18 cellular contexts compared by ENCODE assay signal in the genomic region with DNA sequence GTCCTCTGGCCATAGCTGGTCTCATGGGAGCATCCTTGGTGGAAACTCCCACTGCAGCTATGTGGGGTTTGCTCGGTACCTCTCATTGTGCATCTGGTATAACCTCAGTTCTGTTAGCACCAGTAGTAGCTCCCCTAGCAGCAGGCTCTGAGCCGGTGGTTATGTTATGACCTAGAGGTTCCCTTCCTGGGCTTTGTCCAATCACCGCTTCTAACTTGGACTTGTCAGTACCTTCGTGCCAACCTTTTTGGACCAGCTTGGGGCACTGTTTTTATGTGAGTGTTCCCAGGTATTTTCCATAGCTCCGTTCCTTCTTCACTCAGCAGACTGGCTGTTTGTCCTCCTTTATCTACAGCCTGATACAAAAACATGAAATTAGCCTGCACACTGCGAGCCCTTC. TPM values are rescaled to one million over a fixed set of nuclear protein-coding genes. Genes with fewer than 3 reads are reported as not detected.
DNase-seq lines count a peak whose midpoint lies in the region; ATAC-seq, FAIRE-seq and TF ChIP-seq lines count a peak whose summit lies in the region.
"Had no signal": no experiment of that assay in that cellular context is flagged by ENCODE, and none has a peak within 500 bp of the region (broad histone marks: within the 10 kb centered on the region; RNA-seq: fewer than 3 reads in every experiment).

No MANE protein-coding gene starts in this region.

- H3K27me3 ChIP-seq in left ventricle myocardium inferior (ENCODE audit: low read depth) (no peaks in the 10 kb centered on the region), bronchial epithelial cell (ENCODE audit: control insufficient read depth, insufficient read depth, low read length) (no peaks in the 10 kb centered on the region)
- no peaks in the 10 kb centered on the region for H3K27me3 ChIP-seq in CD4-positive, CD25-positive, alpha-beta regulatory T cell (ENCODE audit: control insufficient read depth, insufficient read depth, low read length)
- H3K27me3 ChIP-seq: BLaER1 had no signal

- no peak overlapping the region for H3K4me3 Mint-ChIP-seq in CD4-positive, CD25-positive, alpha-beta regulatory T cell
- H3K4me3 Mint-ChIP-seq in stimulated activated effector memory CD8-positive, alpha-beta T cell treated with anti-CD3 and anti-CD28 coated beads, Interleukin-12 subunit alpha, Interleukin-12 subunit beta, amount 100 ng/mL, for 72 hours, result no peak overlapping the region

- H3K27me3 Mint-ChIP-seq in CD4-positive, CD25-positive, alpha-beta regulatory T cell, result no peaks in the 10 kb centered on the region

- H3K4me1 Mint-ChIP-seq in CD4-positive, CD25-positive, alpha-beta regulatory T cell, result peaks cover 11 to 21% (median 18%) of the 10 kb centered on the region in 4 donors
- peaks cover 14% of the 10 kb centered on the region for H3K4me1 Mint-ChIP-seq in stimulated activated effector memory CD8-positive, alpha-beta T cell treated with anti-CD3 and anti-CD28 coated beads, Interleukin-12 subunit alpha, Interleukin-12 subunit beta, amount 100 ng/mL, for 72 hours

- no peaks in the 10 kb centered on the region for H3K9me3 Mint-ChIP-seq in CD4-positive, CD25-positive, alpha-beta regulatory T cell
- no peaks in the 10 kb centered on the region for H3K9me3 Mint-ChIP-seq in stimulated activated effector memory CD8-positive, alpha-beta T cell treated with anti-CD3 and anti-CD28 coated beads, Interleukin-12 subunit alpha, Interleukin-12 subunit beta, amount 100 ng/mL, for 72 hours

- no peak for TF ChIP-seq CTCF in left ventricle myocardium inferior (IDR thresholded peaks at IDR 0.05; ENCODE audit: borderline replicate concordance)
- TF ChIP-seq CTCF in bronchial epithelial cell (IDR thresholded peaks at IDR 0.05; ENCODE audit: insufficient read depth, low read length, severe bottlenecking), result no peak

- DNase-seq in Right ventricle myocardium inferior (ENCODE audit: missing footprints), result no peak
- no peak for DNase-seq in left ventricle myocardium inferior
- DNase-seq in CD4-positive, CD25-positive, alpha-beta regulatory T cell, result no peak
- DNase-seq in bronchial epithelial cell (ENCODE audit: low read depth), result no peak
- no peak for DNase-seq in stimulated activated effector memory CD8-positive, alpha-beta T cell treated with anti-CD3 and anti-CD28 coated beads, Interleukin-12 subunit alpha, Interleukin-12 subunit beta, amount 100 ng/mL, for 72 hours (ENCODE audit: low spot score in 2 of 2)
- DNase-seq in GF-D8 (lab: John Stamatoyannopoulos, UW), result no peak
- no peak for DNase-seq in RPMI8226
- DNase-seq: 8988T, AML-193, Calu3, DMS 273 treated with DMSO at 0.1 percent for 48 hours, GM23248 had no signal

- no peak overlapping the region for H3K4me3 ChIP-seq in left ventricle myocardium inferior
- no peak overlapping the region for H3K4me3 ChIP-seq in CD4-positive, CD25-positive, alpha-beta regulatory T cell (ENCODE audit: low read depth, low read length)
- H3K4me3 ChIP-seq in bronchial epithelial cell (ENCODE audit: low read depth, low read length), result no peak overlapping the region
- H3K4me3 ChIP-seq: BLaER1, GM12878, GM23248 had no signal

- peaks cover 27% of the 10 kb centered on the region for H3K4me1 ChIP-seq in left ventricle myocardium inferior
- H3K4me1 ChIP-seq in CD4-positive, CD25-positive, alpha-beta regulatory T cell (ENCODE audit: control insufficient read depth, insufficient read depth, low read length, poor library complexity, severe bottlenecking), result peaks cover 8% of the 10 kb centered on the region
- H3K4me1 ChIP-seq: BLaER1 had no signal

- peaks cover 28% of the 10 kb centered on the region for H3K36me3 ChIP-seq in left ventricle myocardium inferior
- H3K36me3 ChIP-seq in CD4-positive, CD25-positive, alpha-beta regulatory T cell (ENCODE audit: control insufficient read depth, insufficient read depth, low read length), result peaks cover 9% of the 10 kb centered on the region
- H3K36me3 ChIP-seq in bronchial epithelial cell (ENCODE audit: control insufficient read depth, insufficient read depth, low read length), result peaks cover 5% of the 10 kb centered on the region

- H3K9me3 ChIP-seq in left ventricle myocardium inferior (replicated peaks), result no peaks in the 10 kb centered on the region
- no peaks in the 10 kb centered on the region for H3K9me3 ChIP-seq in CD4-positive, CD25-positive, alpha-beta regulatory T cell (ENCODE audit: control insufficient read depth in 2 of 2, low read length in 2 of 2)
- H3K9me3 ChIP-seq: BLaER1 had no signal

- peak overlapping the region in 2 of 3 donors; percentile 20 to 62 for H3K27ac Mint-ChIP-seq in CD4-positive, CD25-positive, alpha-beta regulatory T cell
- H3K27ac Mint-ChIP-seq in stimulated activated effector memory CD8-positive, alpha-beta T cell treated with anti-CD3 and anti-CD28 coated beads, Interleukin-12 subunit alpha, Interleukin-12 subunit beta, amount 100 ng/mL, for 72 hours, result peak overlapping the region; percentile 2

- peak; percentile 85 for FAIRE-seq in bronchial epithelial cell (lab: Jason Lieb, UNC)
- FAIRE-seq: GM12878, GM18507, H54 had no signal

- no peak overlapping the region for H3K27ac ChIP-seq in left ventricle myocardium inferior (replicated peaks)
- H3K27ac ChIP-seq in CD4-positive, CD25-positive, alpha-beta regulatory T cell (ENCODE audit: insufficient read depth, low read length, poor library complexity, severe bottlenecking), result no peak overlapping the region
- H3K27ac ChIP-seq: BLaER1, GM23248, HL-60 had no signal

- intact Hi-C loops in Right ventricle myocardium inferior (cut with DNase I), result loop anchor here (5.0 kb wide), 1 partner anchor 144 kb away; no protein-coding TSS in a partner anchor
- intact Hi-C loops in left ventricle myocardium inferior (cut with micrococcal nuclease), result loop anchor here (5.0 kb wide), 1 partner anchor 139 kb away; no protein-coding TSS in a partner anchor

- ATAC-seq in Right ventricle myocardium inferior, result peak; percentile 65
- no peak for ATAC-seq in CD4-positive, CD25-positive, alpha-beta regulatory T cell (ENCODE audit: low read depth in 2 of 2)
- ATAC-seq in stimulated activated effector memory CD8-positive, alpha-beta T cell treated with anti-CD3 and anti-CD28 coated beads, Interleukin-12 subunit alpha, Interleukin-12 subunit beta, amount 100 ng/mL, for 72 hours, result no peak
- ATAC-seq: GM12878, HCT116 had no signal

- H3K36me3 Mint-ChIP-seq in CD4-positive, CD25-positive, alpha-beta regulatory T cell, result peaks cover 7% of the 10 kb centered on the region
- H3K36me3 Mint-ChIP-seq in stimulated activated effector memory CD8-positive, alpha-beta T cell treated with anti-CD3 and anti-CD28 coated beads, Interleukin-12 subunit alpha, Interleukin-12 subunit beta, amount 100 ng/mL, for 72 hours, result peaks cover 18% of the 10 kb centered on the region

RNA-seq across cellular contexts. Expression of a gene that starts 55.7 kb away (rescaled TPM):
- total RNA-seq in Right ventricle myocardium inferior (12.8 TPM), left ventricle myocardium inferior (13.2 TPM), bronchial epithelial cell (9.3 and 10.5 TPM in 2 replicates)
- total RNA-seq in CD4-positive, CD25-positive, alpha-beta regulatory T cell, result 19.0 TPM
- 1 to 10 TPM; 5.8 to 9.3 (median 5.9) TPM for polyA plus RNA-seq in CD4-positive, CD25-positive, alpha-beta regulatory T cell
